27 cellular contexts compared by ENCODE assay signal in the genomic region with DNA sequence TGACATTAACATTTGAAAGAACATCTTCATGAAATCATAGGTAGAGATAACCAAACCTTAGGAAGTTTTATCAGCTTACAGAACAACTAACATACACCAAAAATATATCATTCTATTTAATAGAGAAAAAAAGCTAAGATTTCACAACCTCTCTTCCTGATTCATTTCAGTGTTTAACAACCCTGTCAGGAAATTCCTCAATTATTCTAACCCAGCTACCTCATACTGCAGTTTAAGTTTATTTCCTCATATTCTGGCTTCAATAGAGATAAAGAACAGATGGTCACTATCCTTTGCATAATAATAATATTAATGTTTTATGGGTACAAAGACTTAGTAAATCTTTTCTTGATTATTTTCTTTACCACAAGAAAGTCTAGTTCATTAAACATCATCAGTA.
DNase-seq lines count a peak whose midpoint lies in the region; ATAC-seq, FAIRE-seq and TF ChIP-seq lines count a peak whose summit lies in the region.
"Had no signal": no experiment of that assay in that cellular context is flagged by ENCODE, and none has a peak within 500 bp of the region (broad histone marks: within the 10 kb centered on the region; RNA-seq: fewer than 3 reads in every experiment).

No MANE protein-coding gene starts in this region.

- TF ChIP-seq CTCF in AG10803 (conservative IDR thresholded peaks at IDR 0.05; ENCODE audit: low read length) (no peak), bronchial epithelial cell (IDR thresholded peaks at IDR 0.05; ENCODE audit: insufficient read depth, low read length, severe bottlenecking) (no peak), fibroblast of villous mesenchyme (IDR thresholded peaks at IDR 0.05; ENCODE audit: insufficient read depth, low read depth, low read length) (no peak), thyroid gland (IDR thresholded peaks at IDR 0.05) (no peak), dorsolateral prefrontal cortex (IDR thresholded peaks at IDR 0.05 in 54 of 56, conservative IDR thresholded peaks at IDR 0.05 in 2 of 56; ENCODE audit: low read depth in 1 of 56, partially characterized antibody in 56 of 56) (no peak)

- FAIRE-seq in G401.6 (lab: Jason Lieb, UNC) (peak; percentile 41), bronchial epithelial cell (lab: Jason Lieb, UNC) (no peak)

- no peaks in the 10 kb centered on the region for H3K9me3 ChIP-seq in thyroid gland
- H3K9me3 ChIP-seq: breast epithelium, Caco-2, colonic mucosa, ovary, upper lobe of left lung had no signal

- H3K27me3 ChIP-seq in bronchial epithelial cell (ENCODE audit: control insufficient read depth, insufficient read depth, low read length) (no peaks in the 10 kb centered on the region), thyroid gland (no peaks in the 10 kb centered on the region), dorsolateral prefrontal cortex (no peaks in the 10 kb centered on the region)
- H3K27me3 ChIP-seq: breast epithelium, colonic mucosa, ovary, upper lobe of left lung had no signal

- H3K4me3 ChIP-seq in AG10803 (ENCODE audit: low read length) (no peak overlapping the region), bronchial epithelial cell (ENCODE audit: low read depth, low read length) (no peak overlapping the region), fibroblast of villous mesenchyme (ENCODE audit: low read depth, low read length) (no peak overlapping the region), thyroid gland (replicated peaks in 1 of 3) (no peak overlapping the region), dorsolateral prefrontal cortex (no peak overlapping the region)
- H3K4me3 ChIP-seq: breast epithelium, colonic mucosa, ovary, skin epidermis, upper lobe of left lung had no signal

- TF ChIP-seq POLR2A in thyroid gland (IDR thresholded peaks at IDR 0.05), result no peak

- DNase-seq in AG10803 (ENCODE audit: low read depth), result peak; percentile 5
- peak; percentile 7 for DNase-seq in bronchial epithelial cell (ENCODE audit: low read depth)
- peak; percentile 51 for DNase-seq in fibroblast of villous mesenchyme (ENCODE audit: low read depth)
- DNase-seq in thyroid gland, result no peak
- DNase-seq in dorsolateral prefrontal cortex, result no peak
- DNase-seq: activated CD4-positive, alpha-beta memory T cell treated with anti-CD3 and anti-CD28 coated beads for 36 hours; activated CD4-positive, CD25-positive, alpha-beta regulatory T cell treated with anti-CD3 and anti-CD28 coated beads, Interleukin-2, amount 50 U/mL, for 72 hours; activated CD8-positive, alpha-beta memory T cell treated with anti-CD3 and anti-CD28 coated beads, Interleukin-2, amount 50 U/mL, for 48 hours; activated naive CD4-positive, alpha-beta T cell treated with Interleukin-2 at 50 U/mL for 16 hours; Caco-2; colonic mucosa; DMS53; effector CD8-positive, alpha-beta T cell; erythroblast; immature natural killer cell; left colon; NCI-H1048; NCI-H446 treated with DMSO at 0.1 percent for 48 hours; nephron progenitor cell; ovary; RPMI8226; stimulated activated naive B cell treated with anti-CD40 and anti-IgM and Interleukin-4, amounts not matched to agents 10 μg/mL and 1 μg/mL and 100 μg/mL, for 72 hours; upper lobe of left lung had no signal

- H3K36me3 ChIP-seq in bronchial epithelial cell (ENCODE audit: control insufficient read depth, insufficient read depth, low read length) (no peaks in the 10 kb centered on the region), thyroid gland (no peaks in the 10 kb centered on the region)
- H3K36me3 ChIP-seq: breast epithelium, colonic mucosa, ovary, upper lobe of left lung had no signal

- intact Hi-C loops in thyroid gland (cut with DNase I) (no loop called here), dorsolateral prefrontal cortex (cut with DNase I) (no loop called here)

- H3K27ac ChIP-seq in thyroid gland (no peak overlapping the region), dorsolateral prefrontal cortex (no peak overlapping the region)
- H3K27ac ChIP-seq: breast epithelium, colonic mucosa, ovary, skin epidermis, upper lobe of left lung had no signal

- H3K4me1 ChIP-seq in thyroid gland, result no peaks in the 10 kb centered on the region
- H3K4me1 ChIP-seq: breast epithelium, Caco-2, colonic mucosa, upper lobe of left lung had no signal

- ATAC-seq in HG03521 (IDR thresholded peaks at IDR 0.05; ENCODE audit: unreplicated experiment), result no peak
- ATAC-seq: left colon; stimulated activated naive B cell treated with anti-CD40 and anti-IgM and Interleukin-4, amounts not matched to agents 10 μg/mL and 1 μg/mL and 100 μg/mL, for 72 hours had no signal

Comparison
In these comparisons a context has a peak if more than half of its experiments do, and no peak if none do; other contexts are left out.
1. DNase-seq: peak in AG10803 (single experiment), bronchial epithelial cell (single experiment) and fibroblast of villous mesenchyme (single experiment); none in thyroid gland (0 of 2) and dorsolateral prefrontal cortex (0 of 10).